In the genomic region with DNA sequence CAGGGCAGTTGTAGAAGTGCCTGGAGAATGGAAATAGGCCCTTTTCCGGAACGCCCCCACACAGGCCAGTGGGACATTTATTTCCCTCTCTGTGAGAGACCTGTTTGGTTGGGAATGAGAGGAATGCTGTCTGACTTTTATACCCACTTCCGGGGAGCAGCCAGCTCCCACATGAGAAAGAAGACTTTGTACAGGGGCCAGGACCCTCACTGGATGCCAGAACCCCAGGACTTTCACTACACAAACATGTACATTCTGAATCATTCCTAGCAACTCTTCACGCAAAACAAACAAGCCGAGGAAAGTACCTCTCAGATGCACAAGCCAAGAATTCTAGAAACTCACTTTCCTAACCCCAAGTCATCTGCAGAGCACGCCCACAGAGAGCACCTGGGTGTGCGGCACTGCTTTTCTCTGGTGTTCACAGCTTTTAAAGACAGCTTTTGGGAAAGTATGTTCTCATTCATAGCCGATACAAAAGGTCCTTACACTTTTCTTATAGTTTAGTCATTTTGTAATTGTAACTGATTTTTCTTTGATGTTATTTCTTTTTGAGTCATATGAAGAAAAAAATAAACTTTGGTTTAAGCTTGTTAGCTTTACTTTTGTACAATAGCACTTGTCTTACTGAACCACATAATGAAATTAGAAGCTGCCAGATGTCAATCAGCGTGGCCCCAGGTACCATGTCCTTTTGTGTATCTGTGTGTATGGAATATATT, we compare ENCODE assay signal across 10 cellular contexts.
DNase-seq lines count a peak whose midpoint lies in the region; ATAC-seq, FAIRE-seq and TF ChIP-seq lines count a peak whose summit lies in the region.
"Had no signal": no experiment of that assay in that cellular context is flagged by ENCODE, and none has a peak within 500 bp of the region (broad histone marks: within the 10 kb centered on the region; RNA-seq: fewer than 3 reads in every experiment).

No MANE protein-coding gene starts in this region.

- H3K9me3 Mint-ChIP-seq in mesothelial cell of epicardium (no peaks in the 10 kb centered on the region), WTC11 (peaks cover 9% of the 10 kb centered on the region)
- H3K9me3 Mint-ChIP-seq: neural crest cell had no signal

- no peak overlapping the region for H3K4me3 Mint-ChIP-seq in mesothelial cell of epicardium
- no peak overlapping the region for H3K4me3 Mint-ChIP-seq in WTC11
- H3K4me3 Mint-ChIP-seq: neural crest cell had no signal

- in situ Hi-C loops in GM13976 (cut with MboI; ENCODE audit: low sequenced_read_pairs, unreplicated experiment), result no loop called here

- H3K36me3 Mint-ChIP-seq in mesothelial cell of epicardium, result no peaks in the 10 kb centered on the region
- no peaks in the 10 kb centered on the region for H3K36me3 Mint-ChIP-seq in WTC11

- no peak for FAIRE-seq in GM19239 (lab: Jason Lieb, UNC)
- FAIRE-seq: GM12891 had no signal

- CTCF ChIA-PET in WTC11 (lab: Charles Lee), result no interaction called here

- H3K27me3 Mint-ChIP-seq in mesothelial cell of epicardium (ENCODE audit: low read depth) (no peaks in the 10 kb centered on the region), WTC11 (ENCODE audit: low read depth) (no peaks in the 10 kb centered on the region)

- POLR2A ChIA-PET in WTC11 (lab: Charles Lee), result no interaction called here

- H3K4me1 Mint-ChIP-seq in mesothelial cell of epicardium, result peaks cover 4% of the 10 kb centered on the region
- peaks cover 11% of the 10 kb centered on the region for H3K4me1 Mint-ChIP-seq in WTC11

- DNase-seq in GM13976 (ENCODE audit: low spot score), result peak; percentile 72
- peak; percentile 74 for DNase-seq in T1000 (lab: John Stamatoyannopoulos, UW)
- no peak for DNase-seq in mesothelial cell of epicardium (ENCODE audit: low spot score in 2 of 2, unreplicated experiment in 2 of 2)
- DNase-seq in COLO829 (ENCODE audit: low spot score), result no peak
- DNase-seq in GM19239 (ENCODE audit: insufficient read length, low spot score), result no peak
- no peak for DNase-seq in MV-4-11 (lab: John Stamatoyannopoulos, UW)
- no peak for DNase-seq in WTC11 (ENCODE audit: low spot score)

- H3K27ac Mint-ChIP-seq in mesothelial cell of epicardium (peak overlapping the region; percentile 69), WTC11 (no peak overlapping the region)

- TF ChIP-seq CTCF in GM13976 (IDR thresholded peaks at IDR 0.05; ENCODE audit: borderline replicate concordance, control extremely low read depth, extremely low read depth, insufficient read depth, missing control alignments) (no peak), mesothelial cell of epicardium (IDR thresholded peaks at IDR 0.05; ENCODE audit: unreplicated experiment) (no peak), WTC11 (IDR thresholded peaks at IDR 0.05) (no peak)

- ATAC-seq in HG02623 (IDR thresholded peaks at IDR 0.05; ENCODE audit: unreplicated experiment) (peak; percentile 79), WTC11 (no peak)

TF ChIP-seq in WTC11, 78 proteins besides CTCF, POLR2A, EP300 and RAD21 (continues in another document):
- TF ChIP-seq, protein P1, sequence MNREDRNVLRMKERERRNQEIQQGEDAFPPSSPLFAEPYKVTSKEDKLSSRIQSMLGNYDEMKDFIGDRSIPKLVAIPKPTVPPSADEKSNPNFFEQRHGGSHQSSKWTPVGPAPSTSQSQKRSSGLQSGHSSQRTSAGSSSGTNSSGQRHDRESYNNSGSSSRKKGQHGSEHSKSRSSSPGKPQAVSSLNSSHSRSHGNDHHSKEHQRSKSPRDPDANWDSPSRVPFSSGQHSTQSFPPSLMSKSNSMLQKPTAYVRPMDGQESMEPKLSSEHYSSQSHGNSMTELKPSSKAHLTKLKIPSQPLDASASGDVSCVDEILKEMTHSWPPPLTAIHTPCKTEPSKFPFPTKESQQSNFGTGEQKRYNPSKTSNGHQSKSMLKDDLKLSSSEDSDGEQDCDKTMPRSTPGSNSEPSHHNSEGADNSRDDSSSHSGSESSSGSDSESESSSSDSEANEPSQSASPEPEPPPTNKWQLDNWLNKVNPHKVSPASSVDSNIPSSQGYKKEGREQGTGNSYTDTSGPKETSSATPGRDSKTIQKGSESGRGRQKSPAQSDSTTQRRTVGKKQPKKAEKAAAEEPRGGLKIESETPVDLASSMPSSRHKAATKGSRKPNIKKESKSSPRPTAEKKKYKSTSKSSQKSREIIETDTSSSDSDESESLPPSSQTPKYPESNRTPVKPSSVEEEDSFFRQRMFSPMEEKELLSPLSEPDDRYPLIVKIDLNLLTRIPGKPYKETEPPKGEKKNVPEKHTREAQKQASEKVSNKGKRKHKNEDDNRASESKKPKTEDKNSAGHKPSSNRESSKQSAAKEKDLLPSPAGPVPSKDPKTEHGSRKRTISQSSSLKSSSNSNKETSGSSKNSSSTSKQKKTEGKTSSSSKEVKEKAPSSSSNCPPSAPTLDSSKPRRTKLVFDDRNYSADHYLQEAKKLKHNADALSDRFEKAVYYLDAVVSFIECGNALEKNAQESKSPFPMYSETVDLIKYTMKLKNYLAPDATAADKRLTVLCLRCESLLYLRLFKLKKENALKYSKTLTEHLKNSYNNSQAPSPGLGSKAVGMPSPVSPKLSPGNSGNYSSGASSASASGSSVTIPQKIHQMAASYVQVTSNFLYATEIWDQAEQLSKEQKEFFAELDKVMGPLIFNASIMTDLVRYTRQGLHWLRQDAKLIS (CRISPR knock-in tag; IDR thresholded peaks at IDR 0.05; ENCODE audit: borderline replicate concordance), result no peak
- TF ChIP-seq, protein P2, sequence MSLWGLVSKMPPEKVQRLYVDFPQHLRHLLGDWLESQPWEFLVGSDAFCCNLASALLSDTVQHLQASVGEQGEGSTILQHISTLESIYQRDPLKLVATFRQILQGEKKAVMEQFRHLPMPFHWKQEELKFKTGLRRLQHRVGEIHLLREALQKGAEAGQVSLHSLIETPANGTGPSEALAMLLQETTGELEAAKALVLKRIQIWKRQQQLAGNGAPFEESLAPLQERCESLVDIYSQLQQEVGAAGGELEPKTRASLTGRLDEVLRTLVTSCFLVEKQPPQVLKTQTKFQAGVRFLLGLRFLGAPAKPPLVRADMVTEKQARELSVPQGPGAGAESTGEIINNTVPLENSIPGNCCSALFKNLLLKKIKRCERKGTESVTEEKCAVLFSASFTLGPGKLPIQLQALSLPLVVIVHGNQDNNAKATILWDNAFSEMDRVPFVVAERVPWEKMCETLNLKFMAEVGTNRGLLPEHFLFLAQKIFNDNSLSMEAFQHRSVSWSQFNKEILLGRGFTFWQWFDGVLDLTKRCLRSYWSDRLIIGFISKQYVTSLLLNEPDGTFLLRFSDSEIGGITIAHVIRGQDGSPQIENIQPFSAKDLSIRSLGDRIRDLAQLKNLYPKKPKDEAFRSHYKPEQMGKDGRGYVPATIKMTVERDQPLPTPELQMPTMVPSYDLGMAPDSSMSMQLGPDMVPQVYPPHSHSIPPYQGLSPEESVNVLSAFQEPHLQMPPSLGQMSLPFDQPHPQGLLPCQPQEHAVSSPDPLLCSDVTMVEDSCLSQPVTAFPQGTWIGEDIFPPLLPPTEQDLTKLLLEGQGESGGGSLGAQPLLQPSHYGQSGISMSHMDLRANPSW (CRISPR knock-in tag; conservative IDR thresholded peaks at IDR 0.05; ENCODE audit: low read depth), result no peak
- TF ChIP-seq, protein P3, sequence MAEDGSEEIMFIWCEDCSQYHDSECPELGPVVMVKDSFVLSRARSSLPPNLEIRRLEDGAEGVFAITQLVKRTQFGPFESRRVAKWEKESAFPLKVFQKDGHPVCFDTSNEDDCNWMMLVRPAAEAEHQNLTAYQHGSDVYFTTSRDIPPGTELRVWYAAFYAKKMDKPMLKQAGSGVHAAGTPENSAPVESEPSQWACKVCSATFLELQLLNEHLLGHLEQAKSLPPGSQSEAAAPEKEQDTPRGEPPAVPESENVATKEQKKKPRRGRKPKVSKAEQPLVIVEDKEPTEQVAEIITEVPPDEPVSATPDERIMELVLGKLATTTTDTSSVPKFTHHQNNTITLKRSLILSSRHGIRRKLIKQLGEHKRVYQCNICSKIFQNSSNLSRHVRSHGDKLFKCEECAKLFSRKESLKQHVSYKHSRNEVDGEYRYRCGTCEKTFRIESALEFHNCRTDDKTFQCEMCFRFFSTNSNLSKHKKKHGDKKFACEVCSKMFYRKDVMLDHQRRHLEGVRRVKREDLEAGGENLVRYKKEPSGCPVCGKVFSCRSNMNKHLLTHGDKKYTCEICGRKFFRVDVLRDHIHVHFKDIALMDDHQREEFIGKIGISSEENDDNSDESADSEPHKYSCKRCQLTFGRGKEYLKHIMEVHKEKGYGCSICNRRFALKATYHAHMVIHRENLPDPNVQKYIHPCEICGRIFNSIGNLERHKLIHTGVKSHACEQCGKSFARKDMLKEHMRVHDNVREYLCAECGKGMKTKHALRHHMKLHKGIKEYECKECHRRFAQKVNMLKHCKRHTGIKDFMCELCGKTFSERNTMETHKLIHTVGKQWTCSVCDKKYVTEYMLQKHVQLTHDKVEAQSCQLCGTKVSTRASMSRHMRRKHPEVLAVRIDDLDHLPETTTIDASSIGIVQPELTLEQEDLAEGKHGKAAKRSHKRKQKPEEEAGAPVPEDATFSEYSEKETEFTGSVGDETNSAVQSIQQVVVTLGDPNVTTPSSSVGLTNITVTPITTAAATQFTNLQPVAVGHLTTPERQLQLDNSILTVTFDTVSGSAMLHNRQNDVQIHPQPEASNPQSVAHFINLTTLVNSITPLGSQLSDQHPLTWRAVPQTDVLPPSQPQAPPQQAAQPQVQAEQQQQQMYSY (CRISPR knock-in tag; IDR thresholded peaks at IDR 0.05), result no peak
- TF ChIP-seq, protein P4, sequence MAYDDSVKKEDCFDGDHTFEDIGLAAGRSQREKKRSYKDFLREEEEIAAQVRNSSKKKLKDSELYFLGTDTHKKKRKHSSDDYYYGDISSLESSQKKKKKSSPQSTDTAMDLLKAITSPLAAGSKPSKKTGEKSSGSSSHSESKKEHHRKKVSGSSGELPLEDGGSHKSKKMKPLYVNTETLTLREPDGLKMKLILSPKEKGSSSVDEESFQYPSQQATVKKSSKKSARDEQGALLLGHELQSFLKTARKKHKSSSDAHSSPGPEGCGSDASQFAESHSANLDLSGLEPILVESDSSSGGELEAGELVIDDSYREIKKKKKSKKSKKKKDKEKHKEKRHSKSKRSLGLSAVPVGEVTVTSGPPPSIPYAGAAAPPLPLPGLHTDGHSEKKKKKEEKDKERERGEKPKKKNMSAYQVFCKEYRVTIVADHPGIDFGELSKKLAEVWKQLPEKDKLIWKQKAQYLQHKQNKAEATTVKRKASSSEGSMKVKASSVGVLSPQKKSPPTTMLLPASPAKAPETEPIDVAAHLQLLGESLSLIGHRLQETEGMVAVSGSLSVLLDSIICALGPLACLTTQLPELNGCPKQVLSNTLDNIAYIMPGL (CRISPR knock-in tag; IDR thresholded peaks at IDR 0.05), result no peak
- no peak for TF ChIP-seq ZNF138 (CRISPR knock-in tag; conservative IDR thresholded peaks at IDR 0.05)

Comparison
In these comparisons a context has a peak if more than half of its experiments do, and no peak if none do; other contexts are left out.
1. DNase-seq: peak in GM13976 (single experiment) and T1000 (single experiment); none in mesothelial cell of epicardium (0 of 2), COLO829 (single experiment), GM19239 (single experiment), MV-4-11 (single experiment) and WTC11 (single experiment).